Comparison of ENCODE assay signal across 9 cellular contexts in genomic region chr4:170853422-170854021, GRCh38.
DNase-seq lines count a peak whose midpoint lies in the region; ATAC-seq and TF ChIP-seq lines count a peak whose summit lies in the region.
"Had no signal": no experiment of that assay in that cellular context is flagged by ENCODE, and none has a peak within 500 bp of the region (broad histone marks: within the 10 kb centered on the region; RNA-seq: fewer than 3 reads in every experiment).

No MANE protein-coding gene starts in this region.

- TF ChIP-seq CTCF in foreskin fibroblast (IDR thresholded peaks at IDR 0.05; ENCODE audit: low read depth, low read length), result peak; percentile 42

- ATAC-seq in GM21381 (IDR thresholded peaks at IDR 0.05; ENCODE audit: unreplicated experiment) (peak; percentile 77), HG03558 (IDR thresholded peaks at IDR 0.05; ENCODE audit: extremely low read depth, unreplicated experiment) (peak; percentile 69), SK-N-SH treated with all-trans-retinoic acid at 6 μM for 48 hours (peak; percentile 93)

- H3K9me3 Mint-ChIP-seq in activated CD4-positive, alpha-beta T cell treated with anti-CD3 and anti-CD28 coated beads, Interleukin-2, amount 10 ng/mL, durations not matched to agents 24 days and 14 days, result no peaks in the 10 kb centered on the region

- intact Hi-C loops in activated CD4-positive, alpha-beta T cell treated with anti-CD3 and anti-CD28 coated beads, Interleukin-2, amount 10 ng/mL, durations not matched to agents 24 days and 14 days (cut with micrococcal nuclease), result loop anchor here (5.0 kb wide), 1 partner anchor 716 kb away; no protein-coding TSS in a partner anchor

- H3K27me3 Mint-ChIP-seq in activated CD4-positive, alpha-beta T cell treated with anti-CD3 and anti-CD28 coated beads, Interleukin-2, amount 10 ng/mL, durations not matched to agents 24 days and 14 days, result no peaks in the 10 kb centered on the region

- peak; percentile 68 for DNase-seq in activated CD4-positive, alpha-beta T cell treated with anti-CD3 and anti-CD28 coated beads, Interleukin-2, amount 10 ng/mL, durations not matched to agents 24 days and 14 days
- no peak for DNase-seq in activated CD4-positive, alpha-beta T cell treated with anti-CD3 and anti-CD28 coated beads for 1 hour
- DNase-seq in foreskin fibroblast (peak in 1 of 2 donors; percentile 5), retina (peak; percentile 12), NCI-H774 (lab: John Stamatoyannopoulos, UW) (no peak)

- H3K4me3 Mint-ChIP-seq in activated CD4-positive, alpha-beta T cell treated with anti-CD3 and anti-CD28 coated beads, Interleukin-2, amount 10 ng/mL, durations not matched to agents 24 days and 14 days, result no peak overlapping the region

- H3K4me3 ChIP-seq in foreskin fibroblast (ENCODE audit: low read depth in 1 of 2, low read length in 2 of 2), result no peak overlapping the region
- H3K4me3 ChIP-seq: uterus had no signal

- H3K27ac Mint-ChIP-seq in activated CD4-positive, alpha-beta T cell treated with anti-CD3 and anti-CD28 coated beads, Interleukin-2, amount 10 ng/mL, durations not matched to agents 24 days and 14 days, result no peak overlapping the region

- peaks cover 3% of the 10 kb centered on the region for H3K4me1 Mint-ChIP-seq in activated CD4-positive, alpha-beta T cell treated with anti-CD3 and anti-CD28 coated beads, Interleukin-2, amount 10 ng/mL, durations not matched to agents 24 days and 14 days

- H3K36me3 Mint-ChIP-seq in activated CD4-positive, alpha-beta T cell treated with anti-CD3 and anti-CD28 coated beads, Interleukin-2, amount 10 ng/mL, durations not matched to agents 24 days and 14 days (ENCODE audit: low read depth), result no peaks in the 10 kb centered on the region

TF ChIP-seq in SK-N-SH treated with all-trans-retinoic acid at 6 μM for 48 hours, 23 proteins besides CTCF, POLR2A, EP300 and RAD21:
- TF ChIP-seq GLIS3 (CRISPR knock-in tag; IDR thresholded peaks at IDR 0.05) (no peak), ZNF565 (CRISPR knock-in tag; conservative IDR thresholded peaks at IDR 0.05; ENCODE audit: low read depth) (no peak), CREB5 (CRISPR knock-in tag; IDR thresholded peaks at IDR 0.05; ENCODE audit: low read depth) (no peak), ISL1 (CRISPR knock-in tag; IDR thresholded peaks at IDR 0.05) (no peak), ESRRG (CRISPR knock-in tag; IDR thresholded peaks at IDR 0.05) (no peak), TOX (CRISPR knock-in tag; IDR thresholded peaks at IDR 0.05; ENCODE audit: borderline replicate concordance) (no peak), CSRNP3 (CRISPR knock-in tag; IDR thresholded peaks at IDR 0.05) (no peak), RARB (CRISPR knock-in tag; IDR thresholded peaks at IDR 0.05) (no peak), OSR1 (CRISPR knock-in tag; IDR thresholded peaks at IDR 0.05) (no peak)

Comparison
In these comparisons a context has a peak if more than half of its experiments do, and no peak if none do; other contexts are left out.
1. DNase-seq: peak in activated CD4-positive, alpha-beta T cell treated with anti-CD3 and anti-CD28 coated beads, Interleukin-2, amount 10 ng/mL, durations not matched to agents 24 days and 14 days (single experiment) and retina (single experiment); none in activated CD4-positive, alpha-beta T cell treated with anti-CD3 and anti-CD28 coated beads for 1 hour (single experiment) and NCI-H774 (single experiment).
2. Peak in every context shown above with its lines, with median percentiles within 50 percentile points of each other: ATAC-seq.